Comparison of ENCODE assay signal across 9 cellular contexts in the genomic region with DNA sequence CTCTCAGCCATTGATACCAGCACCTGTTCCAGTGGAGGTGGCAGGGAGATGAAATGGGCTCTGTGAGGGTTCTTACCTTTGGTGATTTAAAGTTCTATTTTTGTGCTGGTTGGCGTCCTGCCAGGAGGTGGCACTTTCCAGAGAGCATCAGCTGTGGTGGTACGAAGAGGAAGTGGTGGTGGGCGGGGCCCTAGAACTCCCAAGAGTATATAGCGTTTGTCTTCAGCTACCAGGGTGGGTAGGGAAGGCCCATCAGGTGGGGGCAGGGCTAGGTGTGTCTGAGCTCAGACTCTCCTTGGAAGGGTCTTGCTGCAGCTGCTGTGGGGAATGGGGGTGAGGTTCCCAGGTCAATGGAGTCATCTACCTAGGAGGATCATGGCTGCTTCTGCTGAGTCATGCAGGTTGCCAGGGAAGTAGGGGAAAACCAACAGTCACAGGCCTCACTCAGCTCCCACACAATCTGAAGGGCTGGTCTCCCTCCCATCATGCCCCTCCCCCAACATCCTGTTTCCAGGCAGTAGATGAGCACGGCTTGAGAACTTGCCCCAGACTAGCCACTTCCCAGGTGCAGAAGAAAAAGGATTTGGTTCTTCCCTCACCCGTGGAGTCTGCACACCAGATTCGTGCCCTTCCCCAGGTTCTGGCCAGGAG. TPM values are rescaled to one million over a fixed set of nuclear protein-coding genes. Genes with fewer than 3 reads are reported as not detected.
A peak's percentile ranks its signal among the peaks of the same experiment; 100 is the strongest.
DNase-seq lines count a peak whose midpoint lies in the region; ATAC-seq lines count a peak whose summit lies in the region.
"Had no signal": no experiment of that assay in that cellular context is flagged by ENCODE, and none has a peak within 500 bp of the region (broad histone marks: within the 10 kb centered on the region; RNA-seq: fewer than 3 reads in every experiment).

No MANE protein-coding gene starts in this region.

- peaks cover 6% of the 10 kb centered on the region for H3K36me3 Mint-ChIP-seq in activated CD8-positive, alpha-beta memory T cell treated with anti-CD3 and anti-CD28 coated beads, Interleukin-2, amount 10 ng/mL, durations not matched to agents 7 days and 5 days
- peaks cover 0 to 22% (median 0%) of the 10 kb centered on the region in 5 donors for H3K36me3 Mint-ChIP-seq in naive thymus-derived CD4-positive, alpha-beta T cell

- peak overlapping the region; percentile 22 for H3K27ac Mint-ChIP-seq in activated CD8-positive, alpha-beta memory T cell treated with anti-CD3 and anti-CD28 coated beads, Interleukin-2, amount 10 ng/mL, durations not matched to agents 7 days and 5 days
- H3K27ac Mint-ChIP-seq in naive thymus-derived CD4-positive, alpha-beta T cell: peak overlapping the region in 3 of 9 donors; percentile 18 to 57 (median 54)

- H3K9me3 Mint-ChIP-seq in activated CD8-positive, alpha-beta memory T cell treated with anti-CD3 and anti-CD28 coated beads, Interleukin-2, amount 10 ng/mL, durations not matched to agents 7 days and 5 days (ENCODE audit: low read depth): no peaks in the 10 kb centered on the region
- peaks cover 0 to 11% (median 0%) of the 10 kb centered on the region in 11 donors for H3K9me3 Mint-ChIP-seq in naive thymus-derived CD4-positive, alpha-beta T cell

- peaks cover 14% of the 10 kb centered on the region for H3K27me3 Mint-ChIP-seq in activated CD8-positive, alpha-beta memory T cell treated with anti-CD3 and anti-CD28 coated beads, Interleukin-2, amount 10 ng/mL, durations not matched to agents 7 days and 5 days
- H3K27me3 Mint-ChIP-seq in naive thymus-derived CD4-positive, alpha-beta T cell: peaks cover 0 to 13% (median 5%) of the 10 kb centered on the region in 5 donors

- no peak overlapping the region for H3K4me3 ChIP-seq in naive thymus-derived CD4-positive, alpha-beta T cell (ENCODE audit: low read length)

- no peak for ATAC-seq in activated CD8-positive, alpha-beta memory T cell treated with anti-CD3 and anti-CD28 coated beads, Interleukin-2, amount 10 ng/mL, durations not matched to agents 7 days and 5 days
- ATAC-seq in naive thymus-derived CD4-positive, alpha-beta T cell: no peak
- no peak for ATAC-seq in GM19467 (IDR thresholded peaks at IDR 0.05; ENCODE audit: unreplicated experiment)
- ATAC-seq: HCT116 had no signal

- DNase-seq in ELF-1 (ENCODE audit: low read depth, low spot score) (peak; percentile 15), HT1080 (ENCODE audit: low read depth) (peak; percentile 82), DMS153 (lab: John Stamatoyannopoulos, UW) (no peak), SHP77 (lab: John Stamatoyannopoulos, UW) (no peak), LoVo (ENCODE audit: low spot score) (no peak)
- DNase-seq in activated CD8-positive, alpha-beta memory T cell treated with anti-CD3 and anti-CD28 coated beads, Interleukin-2, amount 10 ng/mL, durations not matched to agents 7 days and 5 days: peak; percentile 54
- DNase-seq in naive thymus-derived CD4-positive, alpha-beta T cell: peak in 8 of 9 donors; percentile 16 to 56 (median 39)

- H3K4me3 Mint-ChIP-seq in activated CD8-positive, alpha-beta memory T cell treated with anti-CD3 and anti-CD28 coated beads, Interleukin-2, amount 10 ng/mL, durations not matched to agents 7 days and 5 days: no peak overlapping the region
- H3K4me3 Mint-ChIP-seq in naive thymus-derived CD4-positive, alpha-beta T cell: peak overlapping the region in 7 of 10 donors; percentile 9 to 48 (median 35)

- H3K4me1 Mint-ChIP-seq in activated CD8-positive, alpha-beta memory T cell treated with anti-CD3 and anti-CD28 coated beads, Interleukin-2, amount 10 ng/mL, durations not matched to agents 7 days and 5 days: peaks cover 16% of the 10 kb centered on the region
- H3K4me1 Mint-ChIP-seq in naive thymus-derived CD4-positive, alpha-beta T cell: peaks cover 9 to 33% (median 29%) of the 10 kb centered on the region in 7 donors

- intact Hi-C loops in naive thymus-derived CD4-positive, alpha-beta T cell (cut with micrococcal nuclease): no loop called here

- H3K9me3 ChIP-seq in naive thymus-derived CD4-positive, alpha-beta T cell (ENCODE audit: control insufficient read depth in 2 of 3, low read length in 3 of 3): no peaks in the 10 kb centered on the region

- POLR2A ChIA-PET in naive thymus-derived CD4-positive, alpha-beta T cell (lab: Charles Lee): no interaction called here

- no peak overlapping the region for H3K27ac ChIP-seq in naive thymus-derived CD4-positive, alpha-beta T cell (ENCODE audit: low read depth, low read length)

- H3K36me3 ChIP-seq in naive thymus-derived CD4-positive, alpha-beta T cell (ENCODE audit: control insufficient read depth in 2 of 3, insufficient read depth in 3 of 3, low read length in 3 of 3): no peaks in the 10 kb centered on the region

- peaks cover 0 to 8% of the 10 kb centered on the region in 2 donors for H3K4me1 ChIP-seq in naive thymus-derived CD4-positive, alpha-beta T cell (ENCODE audit: control insufficient read depth in 2 of 2, insufficient read depth in 2 of 2, low read length in 2 of 2)

- CTCF ChIA-PET in activated CD8-positive, alpha-beta memory T cell treated with anti-CD3 and anti-CD28 coated beads, Interleukin-2, amount 10 ng/mL, durations not matched to agents 7 days and 5 days (lab: Charles Lee): interaction anchor here (0.6 to 3.3 kb wide), 2 partner anchors 75 to 76 kb away, joined by 3 to 8 read pairs; no protein-coding TSS in a partner anchor
- CTCF ChIA-PET in naive thymus-derived CD4-positive, alpha-beta T cell (lab: Charles Lee): no interaction called here

- H3K27me3 ChIP-seq in naive thymus-derived CD4-positive, alpha-beta T cell (ENCODE audit: control insufficient read depth in 2 of 2, insufficient read depth in 2 of 2, low read length in 2 of 2): no peaks in the 10 kb centered on the region

RNA-seq across cellular contexts. Expression of a gene that starts 46.6 kb away (rescaled TPM):
- 4.0 and 6.1 TPM in 2 replicates for total RNA-seq in HT1080 (2014; rRNA removed; shearing (Covaris generic))
- 5.8 and 7.4 TPM in 2 replicates for polyA plus RNA-seq in HT1080 (2015; cell fraction: cytosol; rRNA removed)
- polyA plus RNA-seq in HT1080 (2015; cell fraction: nucleus; rRNA removed): 10.3 and 10.6 TPM in 2 replicates
- under 1 TPM in 1 of 2 experiments, not detected in 1; 0.45 TPM for total RNA-seq in activated CD8-positive, alpha-beta memory T cell treated with anti-CD3 and anti-CD28 coated beads, Interleukin-2, amount 10 ng/mL, durations not matched to agents 7 days and 5 days
- total RNA-seq in naive thymus-derived CD4-positive, alpha-beta T cell: not detected
- polyA plus RNA-seq in naive thymus-derived CD4-positive, alpha-beta T cell: not detected

Comparison
In these comparisons a context has a peak if more than half of its experiments do, and no peak if none do; other contexts are left out.
1. DNase-seq: peak in ELF-1 (single experiment), HT1080 (single experiment), activated CD8-positive, alpha-beta memory T cell treated with anti-CD3 and anti-CD28 coated beads, Interleukin-2, amount 10 ng/mL, durations not matched to agents 7 days and 5 days (single experiment) and naive thymus-derived CD4-positive, alpha-beta T cell (8 of 9); none in DMS153 (single experiment), SHP77 (0 of 2) and LoVo (single experiment).